In the genomic region with DNA sequence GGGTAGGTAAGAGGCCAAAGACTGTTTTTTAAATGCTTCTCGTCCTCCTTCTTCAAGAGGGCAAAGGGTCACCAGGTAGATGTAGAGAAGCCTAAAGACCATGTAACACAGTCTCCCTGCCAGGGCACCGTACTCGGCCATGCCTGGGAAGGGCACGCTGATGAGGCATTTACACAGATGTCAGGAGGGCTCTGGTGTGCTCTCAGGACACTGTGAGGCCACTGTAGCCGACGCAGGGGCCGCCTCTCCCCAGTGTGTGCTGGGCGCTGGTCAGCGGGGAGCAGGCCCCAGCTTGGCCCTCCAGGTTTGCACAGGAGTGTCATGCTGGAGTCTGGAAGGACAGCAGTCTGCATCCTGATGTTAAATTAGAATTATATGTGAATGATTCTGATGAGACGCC, we compare ENCODE assay signal across 16 cellular contexts. TPM values are rescaled to one million over a fixed set of nuclear protein-coding genes. Genes with fewer than 3 reads are reported as not detected.
DNase-seq lines count a peak whose midpoint lies in the region; ATAC-seq and TF ChIP-seq lines count a peak whose summit lies in the region.
"Had no signal": no experiment of that assay in that cellular context is flagged by ENCODE, and none has a peak within 500 bp of the region (broad histone marks: within the 10 kb centered on the region; RNA-seq: fewer than 3 reads in every experiment).

No MANE protein-coding gene starts in this region.

- no peak overlapping the region for H3K56ac ChIP-seq in mesendoderm (ENCODE audit: low read length)

- H2AK5ac ChIP-seq in mesenchymal stem cell (ENCODE audit: low read length, severe bottlenecking), result no peak overlapping the region
- H2AK5ac ChIP-seq in mesendoderm (ENCODE audit: low read length), result no peak overlapping the region

- no peak overlapping the region for H3K14ac ChIP-seq in mesenchymal stem cell (ENCODE audit: low read length in 2 of 2)

- CTCF ChIA-PET in activated CD8-positive, alpha-beta memory T cell treated with anti-CD3 and anti-CD28 coated beads, Interleukin-2, amount 10 ng/mL, durations not matched to agents 7 days and 5 days (lab: Charles Lee), result no interaction called here

- no peak for TF ChIP-seq CTCF in chondrocyte (IDR thresholded peaks at IDR 0.05)

- no peaks in the 10 kb centered on the region for H3K9me3 Mint-ChIP-seq in activated CD8-positive, alpha-beta memory T cell treated with anti-CD3 and anti-CD28 coated beads, Interleukin-2, amount 10 ng/mL, durations not matched to agents 7 days and 5 days (ENCODE audit: low read depth)
- no peaks in the 10 kb centered on the region for H3K9me3 Mint-ChIP-seq in chondrocyte (ENCODE audit: low read depth)
- H3K9me3 Mint-ChIP-seq: CD8-positive, alpha-beta memory T cell; HFFc6 had no signal

- no peak overlapping the region for H4K5ac ChIP-seq in mesendoderm (ENCODE audit: low read length)

- no peak for ATAC-seq in activated CD8-positive, alpha-beta memory T cell treated with anti-CD3 and anti-CD28 coated beads, Interleukin-2, amount 10 ng/mL, durations not matched to agents 7 days and 5 days
- ATAC-seq in left colon, result no peak

- no peak overlapping the region for H3K4me3 Mint-ChIP-seq in activated CD8-positive, alpha-beta memory T cell treated with anti-CD3 and anti-CD28 coated beads, Interleukin-2, amount 10 ng/mL, durations not matched to agents 7 days and 5 days
- no peak overlapping the region for H3K4me3 Mint-ChIP-seq in chondrocyte (ENCODE audit: unreplicated experiment)
- H3K4me3 Mint-ChIP-seq: HFFc6 had no signal

- no peak overlapping the region for H3K4me2 ChIP-seq in mesenchymal stem cell (ENCODE audit: low read length, poor library complexity, severe bottlenecking)
- H3K4me2 ChIP-seq in mesendoderm (ENCODE audit: low read length), result no peak overlapping the region
- H3K4me2 ChIP-seq: BLaER1 had no signal

- peaks cover 51 to 52% of the 10 kb centered on the region in 2 experiments for H3K36me3 ChIP-seq in mesenchymal stem cell (ENCODE audit: control insufficient read depth in 1 of 2, insufficient read depth in 2 of 2, low read depth in 1 of 2, low read length in 2 of 2)
- H3K36me3 ChIP-seq in mesendoderm (ENCODE audit: control insufficient read depth, insufficient read depth, low read length), result peaks cover 2% of the 10 kb centered on the region

- intact Hi-C loops in left colon (cut with DNase I, micrococcal nuclease), result no loop called here

- H2BK15ac ChIP-seq in mesenchymal stem cell (ENCODE audit: low read depth, poor library complexity, severe bottlenecking) (no peak overlapping the region), mesendoderm (replicated peaks; ENCODE audit: low read depth) (no peak overlapping the region)

- H3K79me2 ChIP-seq in mesendoderm (ENCODE audit: control insufficient read depth, insufficient read depth, low read length), result no peaks in the 10 kb centered on the region

- H3K9me3 ChIP-seq in mesenchymal stem cell (ENCODE audit: control insufficient read depth, low read length), result no peaks in the 10 kb centered on the region
- H3K9me3 ChIP-seq: BLaER1, Caco-2 had no signal

- H4K8ac ChIP-seq in mesenchymal stem cell (ENCODE audit: low read length) (no peak overlapping the region), mesendoderm (ENCODE audit: low read depth, low read length) (no peak overlapping the region)

- H2BK5ac ChIP-seq in mesenchymal stem cell (ENCODE audit: low read depth, low read length, poor library complexity, severe bottlenecking) (no peak overlapping the region), mesendoderm (ENCODE audit: low read length) (no peak overlapping the region)

- no peak overlapping the region for H2AFZ ChIP-seq in mesenchymal stem cell (ENCODE audit: low read depth, low read length)

- no peak overlapping the region for H3K4me3 ChIP-seq in mesenchymal stem cell (ENCODE audit: insufficient read depth in 1 of 2, low read depth in 1 of 2, low read length in 2 of 2)
- H3K4me3 ChIP-seq in mesendoderm (ENCODE audit: low read length), result no peak overlapping the region
- H3K4me3 ChIP-seq: BLaER1 had no signal

- peak overlapping the region; percentile 52 for H4K91ac ChIP-seq in mesenchymal stem cell (ENCODE audit: low read length)

- no peaks in the 10 kb centered on the region for H3K27me3 ChIP-seq in mesenchymal stem cell (ENCODE audit: control insufficient read depth in 1 of 2, insufficient read depth in 1 of 2, low read length in 2 of 2)
- H3K27me3 ChIP-seq in mesendoderm (ENCODE audit: insufficient read depth, low read length, poor library complexity), result no peaks in the 10 kb centered on the region
- H3K27me3 ChIP-seq: BLaER1 had no signal

- DNase-seq in activated CD8-positive, alpha-beta memory T cell treated with anti-CD3 and anti-CD28 coated beads, Interleukin-2, amount 10 ng/mL, durations not matched to agents 7 days and 5 days, result no peak
- DNase-seq in activated CD8-positive, alpha-beta memory T cell treated with anti-CD3 and anti-CD28 coated beads, Interleukin-2, amount 50 U/mL, for 48 hours, result no peak
- DNase-seq in chondrocyte (ENCODE audit: low spot score), result peak; percentile 43
- no peak for DNase-seq in mesenchymal stem cell
- no peak for DNase-seq in SKM-1 (lab: John Stamatoyannopoulos, UW; ENCODE audit: unreplicated experiment)
- no peak for DNase-seq in mesendoderm
- no peak for DNase-seq in left colon
- DNase-seq: 8988T; AML-193; Caco-2; CD8-positive, alpha-beta memory T cell; GF-D8; HCEC 1CT; HFFc6 had no signal

- no peak overlapping the region for H2BK12ac ChIP-seq in mesenchymal stem cell (ENCODE audit: low read length in 2 of 2)

- H3K27me3 Mint-ChIP-seq in activated CD8-positive, alpha-beta memory T cell treated with anti-CD3 and anti-CD28 coated beads, Interleukin-2, amount 10 ng/mL, durations not matched to agents 7 days and 5 days, result no peaks in the 10 kb centered on the region
- no peaks in the 10 kb centered on the region for H3K27me3 Mint-ChIP-seq in chondrocyte (ENCODE audit: low read depth)
- H3K27me3 Mint-ChIP-seq: CD8-positive, alpha-beta memory T cell had no signal

- no peak overlapping the region for H3K27ac ChIP-seq in mesenchymal stem cell (ENCODE audit: low read length, poor library complexity, severe bottlenecking)
- no peak overlapping the region for H3K27ac ChIP-seq in mesendoderm (ENCODE audit: low read depth, low read length)
- H3K27ac ChIP-seq: BLaER1 had no signal

- H3K27ac Mint-ChIP-seq in activated CD8-positive, alpha-beta memory T cell treated with anti-CD3 and anti-CD28 coated beads, Interleukin-2, amount 10 ng/mL, durations not matched to agents 7 days and 5 days, result peak overlapping the region; percentile 17
- no peak overlapping the region for H3K27ac Mint-ChIP-seq in chondrocyte (ENCODE audit: unreplicated experiment)
- H3K27ac Mint-ChIP-seq: HFFc6 had no signal

- H3K23ac ChIP-seq in mesenchymal stem cell (ENCODE audit: low read length in 2 of 2) (no peak overlapping the region), mesendoderm (ENCODE audit: low read length) (no peak overlapping the region)

- peaks cover 22% of the 10 kb centered on the region for H3K79me1 ChIP-seq in mesenchymal stem cell (replicated peaks; ENCODE audit: low read length, poor library complexity, severe bottlenecking)
- H3K79me1 ChIP-seq in mesendoderm (ENCODE audit: low read length), result no peaks in the 10 kb centered on the region

- H3K4ac ChIP-seq in mesenchymal stem cell (ENCODE audit: low read depth in 1 of 2, low read length in 2 of 2) (no peak overlapping the region), mesendoderm (ENCODE audit: low read depth, low read length) (no peak overlapping the region)

- H3K18ac ChIP-seq in mesenchymal stem cell (ENCODE audit: low read depth in 1 of 2, low read length in 2 of 2) (no peak overlapping the region), mesendoderm (ENCODE audit: low read length) (no peak overlapping the region)

- no peak overlapping the region for H2BK120ac ChIP-seq in mesenchymal stem cell (ENCODE audit: low read depth, low read length)
- no peak overlapping the region for H2BK120ac ChIP-seq in mesendoderm (ENCODE audit: low read depth, low read length)

- H3K4me1 ChIP-seq in mesenchymal stem cell (ENCODE audit: control insufficient read depth, insufficient read depth, low read depth, low read length) (peaks cover 12% of the 10 kb centered on the region), mesendoderm (ENCODE audit: control insufficient read depth, low read depth, low read length) (no peaks in the 10 kb centered on the region)
- H3K4me1 ChIP-seq: BLaER1, Caco-2 had no signal

- 97% methylated on average over 9 of the region's 10 CpGs for WGBS in mesenchymal stem cell
- no CpG with 5 or more reads among the region's 10 CpGs for whole genome bisulfite sequencing in mesendoderm (ENCODE audit: extremely low coverage, insufficient coverage, low lambda C conversion rate)

- H3K4me1 Mint-ChIP-seq in activated CD8-positive, alpha-beta memory T cell treated with anti-CD3 and anti-CD28 coated beads, Interleukin-2, amount 10 ng/mL, durations not matched to agents 7 days and 5 days, result no peaks in the 10 kb centered on the region
- no peaks in the 10 kb centered on the region for H3K4me1 Mint-ChIP-seq in chondrocyte (ENCODE audit: low read depth)
- H3K4me1 Mint-ChIP-seq: CD8-positive, alpha-beta memory T cell had no signal

- H3K36me3 Mint-ChIP-seq in activated CD8-positive, alpha-beta memory T cell treated with anti-CD3 and anti-CD28 coated beads, Interleukin-2, amount 10 ng/mL, durations not matched to agents 7 days and 5 days, result peaks cover 3% of the 10 kb centered on the region
- H3K36me3 Mint-ChIP-seq in chondrocyte (ENCODE audit: low read depth), result peaks cover 11% of the 10 kb centered on the region

- no peak overlapping the region for H3K9ac ChIP-seq in mesenchymal stem cell (ENCODE audit: low read length)
- no peak overlapping the region for H3K9ac ChIP-seq in mesendoderm (ENCODE audit: low read length)
- H3K9ac ChIP-seq: BLaER1 had no signal

RNA-seq across cellular contexts. Expression of gene MTG2, which starts 7.1 kb away (rescaled TPM):
- total RNA-seq in activated CD8-positive, alpha-beta memory T cell treated with anti-CD3 and anti-CD28 coated beads, Interleukin-2, amount 10 ng/mL, durations not matched to agents 7 days and 5 days, result 10 to 100 TPM; 34.0 to 40.1 TPM
- total RNA-seq in chondrocyte, result 22.3 to 28.3 TPM (median 22.6 TPM) in 3 replicates
- 27.8 TPM for polyA plus RNA-seq in mesenchymal stem cell (2013, experiment 1 of 2)
- polyA plus RNA-seq in mesenchymal stem cell (2013, experiment 2 of 2), result 26.3 TPM
- polyA plus RNA-seq in mesendoderm (2013, experiment 1 of 2), result 19.6 TPM
- polyA plus RNA-seq in mesendoderm (2013, experiment 2 of 2), result 18.5 TPM
- total RNA-seq in left colon, result 10 to 100 TPM; 26.3 to 34.3 TPM

RNA-seq across cellular contexts. Expression of gene SS18L1, which starts 32.1 kb away (rescaled TPM):
- total RNA-seq in activated CD8-positive, alpha-beta memory T cell treated with anti-CD3 and anti-CD28 coated beads, Interleukin-2, amount 10 ng/mL, durations not matched to agents 7 days and 5 days, result 10 to 100 TPM; 19.5 to 23.0 TPM
- total RNA-seq in chondrocyte, result 13.3 to 14.8 TPM (median 13.4 TPM) in 3 replicates
- polyA plus RNA-seq in mesenchymal stem cell (2013, experiment 1 of 2), result 7.1 TPM
- 6.1 TPM for polyA plus RNA-seq in mesenchymal stem cell (2013, experiment 2 of 2)
- polyA plus RNA-seq in mesendoderm (2013, experiment 1 of 2), result 7.7 TPM
- polyA plus RNA-seq in mesendoderm (2013, experiment 2 of 2), result 7.7 TPM
- total RNA-seq in left colon, result 10 to 100 TPM; 11.3 to 17.2 TPM

RNA-seq across cellular contexts. Expression of gene PSMA7, which starts 32.5 kb away (rescaled TPM):
- total RNA-seq in activated CD8-positive, alpha-beta memory T cell treated with anti-CD3 and anti-CD28 coated beads, Interleukin-2, amount 10 ng/mL, durations not matched to agents 7 days and 5 days, result 100 to 1,000 TPM; 287 to 359 TPM
- total RNA-seq in chondrocyte (218 to 238 TPM (median 226 TPM) in 3 replicates), left colon (100 to 1,000 TPM; 148 to 178 TPM)
- 378 TPM for polyA plus RNA-seq in mesenchymal stem cell (2013, experiment 1 of 2)
- polyA plus RNA-seq in mesenchymal stem cell (2013, experiment 2 of 2), result 392 TPM
- 431 TPM for polyA plus RNA-seq in mesendoderm (2013, experiment 1 of 2)
- 443 TPM for polyA plus RNA-seq in mesendoderm (2013, experiment 2 of 2)

RNA-seq across cellular contexts. Expression of gene HRH3, which starts 44.4 kb away (rescaled TPM):
- not detected for total RNA-seq in activated CD8-positive, alpha-beta memory T cell treated with anti-CD3 and anti-CD28 coated beads, Interleukin-2, amount 10 ng/mL, durations not matched to agents 7 days and 5 days
- total RNA-seq in chondrocyte (not detected in 3 replicates), left colon (not detected)
- not detected for polyA plus RNA-seq in mesenchymal stem cell (2013, experiment 1 of 2)
- not detected for polyA plus RNA-seq in mesenchymal stem cell (2013, experiment 2 of 2)
- polyA plus RNA-seq in mesendoderm (2013, experiment 1 of 2), result 0.28 TPM
- 0.35 TPM for polyA plus RNA-seq in mesendoderm (2013, experiment 2 of 2)
- total RNA-seq: Caco-2; CD8-positive, alpha-beta memory T cell; H4; HFFc6 had no signal
- polyA plus RNA-seq: CD8-positive, alpha-beta memory T cell had no signal

RNA-seq across cellular contexts. Expression of gene LSM14B, which starts 53.4 kb away (rescaled TPM):
- total RNA-seq in activated CD8-positive, alpha-beta memory T cell treated with anti-CD3 and anti-CD28 coated beads, Interleukin-2, amount 10 ng/mL, durations not matched to agents 7 days and 5 days, result 10 to 100 TPM; 34.6 to 34.8 TPM
- total RNA-seq in chondrocyte (37.3 to 51.9 TPM (median 48.6 TPM) in 3 replicates), left colon (10 to 100 TPM; 33.0 to 36.3 TPM)
- 32.2 TPM for polyA plus RNA-seq in mesenchymal stem cell (2013, experiment 1 of 2)
- polyA plus RNA-seq in mesenchymal stem cell (2013, experiment 2 of 2), result 31.4 TPM
- 37.1 TPM for polyA plus RNA-seq in mesendoderm (2013, experiment 1 of 2)
- polyA plus RNA-seq in mesendoderm (2013, experiment 2 of 2), result 39.0 TPM
